ENCODE assay signal across 8 cellular contexts in genomic region chr7:142385528-142386340, GRCh38.
DNase-seq lines count a peak whose midpoint lies in the region; ATAC-seq and TF ChIP-seq lines count a peak whose summit lies in the region.

No MANE protein-coding gene starts in this region.

- ATAC-seq in memory B cell (ENCODE audit: low read depth) = peak; percentile 27

- H3K27me3 ChIP-seq in H7 (ENCODE audit: control insufficient read depth, insufficient read depth, low read length) = no peaks in the 10 kb centered on the region; the same call in 1 of the 2 replicates

- peak; percentile 62 for DNase-seq in activated CD8-positive, alpha-beta memory T cell treated with anti-CD3 and anti-CD28 coated beads, Interleukin-2, amount 50 U/mL, for 48 hours
- DNase-seq in activated CD8-positive, alpha-beta memory T cell treated with anti-CD3 and anti-CD28 coated beads, Interleukin-2, amount 50 U/mL, for 4 hours = no peak
- peak; percentile 49 for DNase-seq in H7
- DNase-seq in LNCaP clone FGC (ENCODE audit: low read depth) = peak; percentile 34
- DNase-seq in SW480 (ENCODE audit: low spot score) = peak; percentile 69
- DNase-seq in dedifferentiated amniotic fluid mesenchymal stem cell (ENCODE audit: extremely low spot score) = peak; percentile 63
- no peak for DNase-seq in memory B cell (ENCODE audit: low spot score in 2 of 2)
- DNase-seq in type B pancreatic cell (ENCODE audit: extremely low spot score, unreplicated experiment) = no peak

- H3K27ac Mint-ChIP-seq in memory B cell = no peak overlapping the region
- no peak overlapping the region for H3K27ac Mint-ChIP-seq in type B pancreatic cell

- TF ChIP-seq CTCF in LNCaP clone FGC (IDR thresholded peaks at IDR 0.05; ENCODE audit: control insufficient read depth, extremely low read depth, insufficient read depth) (peak; percentile 68), type B pancreatic cell (conservative IDR thresholded peaks at IDR 0.05) (peak; percentile 72)

- H3K36me3 ChIP-seq in H7 (replicated peaks; ENCODE audit: control insufficient read depth, insufficient read depth, low read length) = no peaks in the 10 kb centered on the region

- H3K27me3 Mint-ChIP-seq in memory B cell (peaks cover 16% of the 10 kb centered on the region), type B pancreatic cell (peaks cover 3% of the 10 kb centered on the region)

- H3K4me1 Mint-ChIP-seq in memory B cell = peaks cover 7% of the 10 kb centered on the region
- peaks cover 11% of the 10 kb centered on the region for H3K4me1 Mint-ChIP-seq in type B pancreatic cell (ENCODE audit: unreplicated experiment)

- H3K9me3 Mint-ChIP-seq in memory B cell (no peaks in the 10 kb centered on the region), type B pancreatic cell (no peaks in the 10 kb centered on the region)

- no peak overlapping the region for H3K4me3 ChIP-seq in H7 (ENCODE audit: insufficient read depth, low read depth, low read length)
- no peak overlapping the region for H3K4me3 ChIP-seq in LNCaP clone FGC (ENCODE audit: low read depth, low read length)

- H3K36me3 Mint-ChIP-seq in memory B cell (no peaks in the 10 kb centered on the region), type B pancreatic cell (no peaks in the 10 kb centered on the region)

- no peak overlapping the region for H3K4me3 Mint-ChIP-seq in memory B cell
- no peak overlapping the region for H3K4me3 Mint-ChIP-seq in type B pancreatic cell

Comparison
In these comparisons a context has a peak if more than half of its experiments do, and no peak if none do; other contexts are left out.
1. DNase-seq: peak in activated CD8-positive, alpha-beta memory T cell treated with anti-CD3 and anti-CD28 coated beads, Interleukin-2, amount 50 U/mL, for 48 hours (single experiment), H7 (single experiment), LNCaP clone FGC (single experiment), SW480 (single experiment) and dedifferentiated amniotic fluid mesenchymal stem cell (single experiment); none in activated CD8-positive, alpha-beta memory T cell treated with anti-CD3 and anti-CD28 coated beads, Interleukin-2, amount 50 U/mL, for 4 hours (single experiment), memory B cell (0 of 2) and type B pancreatic cell (single experiment).